Comparison of ENCODE assay signal across 17 cellular contexts in genomic region chr6:138680085-138680484, GRCh38.
A peak's percentile ranks its signal among the peaks of the same experiment; 100 is the strongest.
DNase-seq lines count a peak whose midpoint lies in the region; ATAC-seq, FAIRE-seq and TF ChIP-seq lines count a peak whose summit lies in the region.
"Had no signal": no experiment of that assay in that cellular context is flagged by ENCODE, and none has a peak within 500 bp of the region (broad histone marks: within the 10 kb centered on the region; RNA-seq: fewer than 3 reads in every experiment).

No MANE protein-coding gene starts in this region.

- H3K79me2 ChIP-seq in osteoblast (ENCODE audit: insufficient read depth, low read length), result peaks cover 39% of the 10 kb centered on the region

- no peaks in the 10 kb centered on the region for H3K36me3 ChIP-seq in bronchial epithelial cell (ENCODE audit: control insufficient read depth, insufficient read depth, low read length)
- H3K36me3 ChIP-seq in osteoblast (ENCODE audit: insufficient read depth, low read length), result no peaks in the 10 kb centered on the region

- H3K4me3 ChIP-seq in GM12865 (ENCODE audit: low read depth, low read length), result no peak overlapping the region
- no peak overlapping the region for H3K4me3 ChIP-seq in bronchial epithelial cell (ENCODE audit: low read depth, low read length)
- H3K4me3 ChIP-seq in osteoblast (ENCODE audit: insufficient read depth, low read length), result peak overlapping the region; percentile 29

- no peak for TF ChIP-seq POLR2A in H54 (IDR thresholded peaks at IDR 0.05; ENCODE audit: low read depth, low read length)

- H4K20me1 ChIP-seq in osteoblast (ENCODE audit: insufficient read depth, low read length), result no peaks in the 10 kb centered on the region

- H2AFZ ChIP-seq in osteoblast (ENCODE audit: low read length), result peak overlapping the region; percentile 80

- ATAC-seq in HG02798 (IDR thresholded peaks at IDR 0.05; ENCODE audit: poor library complexity, unreplicated experiment), result peak; percentile 41
- no peak for ATAC-seq in HG03095 (IDR thresholded peaks at IDR 0.05; ENCODE audit: unreplicated experiment)

- H3K4me1 ChIP-seq in osteoblast (ENCODE audit: insufficient read depth, low read length), result peaks cover 23% of the 10 kb centered on the region

- FAIRE-seq in bronchial epithelial cell (lab: Jason Lieb, UNC), result peak; percentile 7
- no peak for FAIRE-seq in H54 (lab: Jason Lieb, UNC)

- peak overlapping the region; percentile 41 for H3K27ac ChIP-seq in osteoblast (ENCODE audit: low read depth, low read length)
- H3K27ac ChIP-seq: C4-2B had no signal

- H3K27me3 ChIP-seq in bronchial epithelial cell (ENCODE audit: control insufficient read depth, insufficient read depth, low read length), result no peaks in the 10 kb centered on the region
- H3K27me3 ChIP-seq in osteoblast (ENCODE audit: insufficient read depth, low read length), result no peaks in the 10 kb centered on the region

- TF ChIP-seq CTCF in GM12865 (IDR thresholded peaks at IDR 0.05; ENCODE audit: insufficient read depth, low read depth, low read length, missing control alignments), result no peak
- TF ChIP-seq CTCF in bronchial epithelial cell (IDR thresholded peaks at IDR 0.05; ENCODE audit: insufficient read depth, low read length, severe bottlenecking), result no peak
- TF ChIP-seq CTCF in osteoblast (IDR thresholded peaks at IDR 0.05; ENCODE audit: extremely low read depth, low read depth, low read length), result no peak

- H3K9me3 ChIP-seq in osteoblast (ENCODE audit: low read depth, low read length), result no peaks in the 10 kb centered on the region

- peak; percentile 32 for DNase-seq in GM12865 (ENCODE audit: low read depth)
- peak; percentile 69 for DNase-seq in bronchial epithelial cell (ENCODE audit: low read depth)
- DNase-seq in osteoblast (ENCODE audit: insufficient read length, low spot score, missing footprints), result no peak
- no peak for DNase-seq in DMS114 treated with DMSO at 0.1 percent for 48 hours (lab: John Stamatoyannopoulos, UW; ENCODE audit: unreplicated experiment)
- no peak for DNase-seq in H54 (ENCODE audit: insufficient read length, low spot score)
- DNase-seq: EL; GOT3; Kasumi-1; NCI-H187 treated with DMSO at 0.1 percent for 48 hours; NCI-H526 treated with DMSO at 0.1 percent for 48 hours; NK-92 treated with Interleukin-12 subunit alpha and Interleukin-12 subunit beta, amount 100 ng/mL, for 24 hours; OCI-M1; RPMI8226; SIG-M5 had no signal

- peak overlapping the region; percentile 73 for H3K4me2 ChIP-seq in osteoblast (ENCODE audit: insufficient read depth, low read length)

Comparison
In these comparisons a context has a peak if more than half of its experiments do, and no peak if none do; other contexts are left out.
1. DNase-seq: peak in GM12865 (single experiment) and bronchial epithelial cell (single experiment); none in osteoblast (single experiment), DMS114 treated with DMSO at 0.1 percent for 48 hours (single experiment) and H54 (single experiment).